In genomic region chrX:139739138-139739537, GRCh38 we compare ENCODE assay signal across 9 cellular contexts. TPM values are rescaled to one million over a fixed set of nuclear protein-coding genes. Genes with fewer than 3 reads are reported as not detected.
DNase-seq lines count a peak whose midpoint lies in the region; ATAC-seq and TF ChIP-seq lines count a peak whose summit lies in the region.
"Had no signal": no experiment of that assay in that cellular context is flagged by ENCODE, and none has a peak within 500 bp of the region (broad histone marks: within the 10 kb centered on the region; RNA-seq: fewer than 3 reads in every experiment).

No MANE protein-coding gene starts in this region.

- TF ChIP-seq RAD21 in IMR-90 (IDR thresholded peaks at IDR 0.05; ENCODE audit: low read length): no peak

- peak; percentile 96 for ATAC-seq in GM18502 (IDR thresholded peaks at IDR 0.05; ENCODE audit: poor library complexity, unreplicated experiment)
- ATAC-seq in GM21619 (IDR thresholded peaks at IDR 0.05; ENCODE audit: unreplicated experiment): peak; percentile 96
- ATAC-seq in IMR-90 (ENCODE audit: low read depth): peak; percentile 29; the same call in 1 of the 2 replicates

- no peak overlapping the region for H3K4ac ChIP-seq in IMR-90 (ENCODE audit: low read depth, low read length)

- no peak overlapping the region for H3K18ac ChIP-seq in IMR-90 (ENCODE audit: low read depth, low read length)

- intact Hi-C loops in IMR-90 (cut with micrococcal nuclease): no loop called here
- intact Hi-C loops in CD14-positive monocyte (cut with micrococcal nuclease): no loop called here

- H2AK5ac ChIP-seq in IMR-90 (ENCODE audit: low read depth, low read length): no peak overlapping the region

- no peak overlapping the region for H4K5ac ChIP-seq in IMR-90 (ENCODE audit: low read depth, low read length)

- no peaks in the 10 kb centered on the region for H3K27me3 ChIP-seq in IMR-90 (ENCODE audit: control insufficient read depth, insufficient read depth, low read length)
- no peaks in the 10 kb centered on the region for H3K27me3 ChIP-seq in fibroblast of lung (ENCODE audit: control insufficient read depth, insufficient read depth, low read length)

- H3K4me3 Mint-ChIP-seq in CD14-positive monocyte: no peak overlapping the region
- H3K4me3 Mint-ChIP-seq: activated naive CD4-positive, alpha-beta T cell treated with anti-CD3 and anti-CD28 coated beads, Interleukin-2, amount 50 U/mL, for 24 hours had no signal

- no peak overlapping the region for H2AK9ac ChIP-seq in IMR-90 (replicated peaks; ENCODE audit: low read depth, low read length, poor library complexity)

- in situ Hi-C loops in IMR-90 (cut with MboI; ENCODE audit: low sequenced_read_pairs): no loop called here
- in situ Hi-C loops in GM13976 (cut with MboI; ENCODE audit: low sequenced_read_pairs, unreplicated experiment): no loop called here

- WGBS in IMR-90 (ENCODE audit: extremely low coverage in 2 of 2, insufficient read length in 1 of 2), 2 experiments: no CpG with 5 or more reads among the region's 2 CpGs

- no peak overlapping the region for H4K8ac ChIP-seq in IMR-90 (ENCODE audit: low read depth in 2 of 2, low read length in 2 of 2)

- no peaks in the 10 kb centered on the region for H3K4me1 ChIP-seq in IMR-90 (ENCODE audit: control insufficient read depth, insufficient read depth, low read length)
- H3K4me1 ChIP-seq in fibroblast of lung (ENCODE audit: control insufficient read depth, extremely low read depth, insufficient read depth, low read length): no peaks in the 10 kb centered on the region

- H2BK120ac ChIP-seq in IMR-90 (ENCODE audit: low read depth, low read length): no peak overlapping the region

- CTCF ChIA-PET in IMR-90 (lab: Yijun Ruan, JAX): no interaction called here

- H4K91ac ChIP-seq in IMR-90 (ENCODE audit: insufficient read depth, low read depth, low read length): no peak overlapping the region

- no TSS peak for BruUV-seq in IMR-90 (replicated peaks; lab: Mats Ljungman, UMichigan)

- H3K4me1 Mint-ChIP-seq in CD14-positive monocyte: no peaks in the 10 kb centered on the region

- H3K23ac ChIP-seq in IMR-90 (ENCODE audit: low read depth, low read length): no peak overlapping the region

- H2BK20ac ChIP-seq in IMR-90 (ENCODE audit: low read depth, low read length): no peak overlapping the region

- H2BK15ac ChIP-seq in IMR-90 (ENCODE audit: low read depth, low read length): no peak overlapping the region

- H3K79me1 ChIP-seq in IMR-90 (ENCODE audit: low read depth in 1 of 2, low read length in 2 of 2): no peaks in the 10 kb centered on the region

- H3K9me3 ChIP-seq in IMR-90 (ENCODE audit: control insufficient read depth, insufficient read depth, low read length) (no peaks in the 10 kb centered on the region), fibroblast of lung (ENCODE audit: control insufficient read depth, insufficient read depth, low read depth, low read length) (no peaks in the 10 kb centered on the region)

- H3K9me3 Mint-ChIP-seq in CD14-positive monocyte: no peaks in the 10 kb centered on the region
- H3K9me3 Mint-ChIP-seq: activated naive CD4-positive, alpha-beta T cell treated with anti-CD3 and anti-CD28 coated beads, Interleukin-2, amount 50 U/mL, for 24 hours had no signal

- H3K36me3 Mint-ChIP-seq in CD14-positive monocyte: peaks cover 27 to 37% of the 10 kb centered on the region in 2 donors

- H3K4me2 ChIP-seq in IMR-90 (ENCODE audit: low read depth, low read length) (no peak overlapping the region), fibroblast of lung (ENCODE audit: extremely low read depth, insufficient read depth, low read length) (no peak overlapping the region)

- H3K14ac ChIP-seq in IMR-90 (replicated peaks; ENCODE audit: low read depth, low read length): no peak overlapping the region

- no peak overlapping the region for H2BK5ac ChIP-seq in IMR-90 (ENCODE audit: low read depth, low read length, poor library complexity, severe bottlenecking)

- no peak overlapping the region for H3K4me3 ChIP-seq in IMR-90 (ENCODE audit: insufficient read depth, low read depth, low read length)
- no peak overlapping the region for H3K4me3 ChIP-seq in fibroblast of lung (replicated peaks in 1 of 4; ENCODE audit: control extremely low read depth in 1 of 4, insufficient read depth in 1 of 4, low read depth in 3 of 4, low read length in 4 of 4)

- no peak overlapping the region for H2AFZ ChIP-seq in IMR-90 (replicated peaks; ENCODE audit: low read length, poor library complexity)
- H2AFZ ChIP-seq in fibroblast of lung (ENCODE audit: low read length): no peak overlapping the region

- POLR2A ChIA-PET in IMR-90 (lab: Charles Lee; ENCODE audit: unreplicated experiment): no interaction called here

- dilution Hi-C loops in IMR-90 (cut with HindIII; ENCODE audit: low sequenced_read_pairs, unreplicated experiment): no loop called here

- no peak for TF ChIP-seq POLR2A in IMR-90 (IDR thresholded peaks at IDR 0.05; ENCODE audit: low read depth, low read length)

- DNase-seq in IMR-90 (peak; percentile 49), fibroblast of lung (ENCODE audit: low read depth in 2 of 2) (peak; percentile 41 to 72), NCI-H82 (lab: John Stamatoyannopoulos, UW) (no peak), GM13976 (ENCODE audit: low spot score) (no peak), NCI-H226 (no peak), CD14-positive monocyte (ENCODE audit: low spot score) (no peak)

- H3K56ac ChIP-seq in IMR-90 (ENCODE audit: extremely low read depth, insufficient read depth, low read length): no peak overlapping the region

- H4K20me1 ChIP-seq in IMR-90 (ENCODE audit: insufficient read depth, low read length) (no peaks in the 10 kb centered on the region), fibroblast of lung (ENCODE audit: control insufficient read depth, extremely low read depth, insufficient read depth, low read length) (no peaks in the 10 kb centered on the region)

- H3K27ac Mint-ChIP-seq in CD14-positive monocyte: no peak overlapping the region
- H3K27ac Mint-ChIP-seq: activated naive CD4-positive, alpha-beta T cell treated with anti-CD3 and anti-CD28 coated beads, Interleukin-2, amount 50 U/mL, for 24 hours had no signal

- no peak overlapping the region for H3K27ac ChIP-seq in IMR-90 (ENCODE audit: insufficient read depth, low read length)
- no peak overlapping the region for H3K27ac ChIP-seq in fibroblast of lung (ENCODE audit: insufficient read depth, low read length)

- peaks cover 0 to 1% (median 0%) of the 10 kb centered on the region in 3 donors for H3K27me3 Mint-ChIP-seq in CD14-positive monocyte (ENCODE audit: low read depth in 3 of 3)
- H3K27me3 Mint-ChIP-seq: activated naive CD4-positive, alpha-beta T cell treated with anti-CD3 and anti-CD28 coated beads, Interleukin-2, amount 50 U/mL, for 24 hours had no signal

- H3K36me3 ChIP-seq in IMR-90 (ENCODE audit: control insufficient read depth, insufficient read depth, low read length) (0 out of 2 replicates have a peak, but pooled peaks cover 1% of the 10 kb centered on the region), fibroblast of lung (ENCODE audit: control insufficient read depth, insufficient read depth, low read length) (no peaks in the 10 kb centered on the region)

- TF ChIP-seq CTCF in IMR-90 (conservative IDR thresholded peaks at IDR 0.05; ENCODE audit: low read depth, low read length): no peak
- TF ChIP-seq CTCF in fibroblast of lung (conservative IDR thresholded peaks at IDR 0.05 in 1 of 2, IDR thresholded peaks at IDR 0.05 in 1 of 2; ENCODE audit: low read depth in 1 of 2, low read length in 2 of 2): no peak
- no peak for TF ChIP-seq CTCF in GM13976 (IDR thresholded peaks at IDR 0.05; ENCODE audit: borderline replicate concordance, control extremely low read depth, extremely low read depth, insufficient read depth, missing control alignments)
- TF ChIP-seq CTCF in CD14-positive monocyte (IDR thresholded peaks at IDR 0.05): no peak

- no peaks in the 10 kb centered on the region for H3K9me1 ChIP-seq in IMR-90 (ENCODE audit: insufficient read depth, low read length)

- H3K79me2 ChIP-seq in fibroblast of lung (ENCODE audit: control insufficient read depth, insufficient read depth, low read length): no peaks in the 10 kb centered on the region

- H3K9ac ChIP-seq in IMR-90 (ENCODE audit: low read depth, low read length): no peak overlapping the region
- no peak overlapping the region for H3K9ac ChIP-seq in fibroblast of lung (ENCODE audit: insufficient read depth, low read length)

TF ChIP-seq in IMR-90, 13 proteins besides CTCF, POLR2A, EP300 and RAD21:
- TF ChIP-seq FOS (IDR thresholded peaks at IDR 0.05; ENCODE audit: low read depth, low read length) (no peak), MXI1 (IDR thresholded peaks at IDR 0.05; ENCODE audit: borderline replicate concordance, low read depth, low read length) (no peak), MAFK (IDR thresholded peaks at IDR 0.05; ENCODE audit: low read depth, low read length) (no peak), NFE2L2 (IDR thresholded peaks at IDR 0.05; ENCODE audit: low read depth, low read length) (no peak)

RNA-seq across cellular contexts. Expression of gene MCF2, which starts 31.2 kb away (rescaled TPM):
- total RNA-seq in IMR-90 (2012; rRNA removed) (under 0.01 TPM in 1 of 2 replicates, not detected in the other), fibroblast of lung (under 0.01 TPM in 2 replicates)
- polyA plus RNA-seq in IMR-90 (2012; rRNA removed) (0.07 TPM in 1 of 2 replicates, not detected in the other), fibroblast of lung (0.05 and 0.06 TPM in 2 replicates), CD14-positive monocyte (not detected)
- polyA plus RNA-seq in IMR-90 (2012; cell fraction: cytosol; rRNA removed): not detected in 2 replicates
- 0.07 TPM in 1 of 2 replicates, not detected in the other for polyA plus RNA-seq in IMR-90 (2012; cell fraction: nucleus; rRNA removed; ENCODE audit: low replicate concordance)
- polyA plus RNA-seq in fibroblast of lung (2012): not detected in 2 replicates
- polyA minus RNA-seq in fibroblast of lung (ENCODE audit: low replicate concordance): not detected in 2 replicates

Comparison
In these comparisons a context has a peak if more than half of its experiments do, and no peak if none do; other contexts are left out.
1. ATAC-seq: peak in every context shown above with its lines; median percentile 96 in GM18502; 96 in GM21619; 29 in IMR-90.
2. DNase-seq: peak in IMR-90 (single experiment) and fibroblast of lung (2 of 2); none in NCI-H82 (single experiment), GM13976 (single experiment), NCI-H226 (single experiment) and CD14-positive monocyte (single experiment).